ENCODE assay signal across 1 cellular context in genomic region chr6:142459267-142459666, GRCh38.
TF ChIP-seq lines count a peak whose summit lies in the region.

No MANE protein-coding gene starts in this region.

TF ChIP-seq in GM23338, 12 proteins besides CTCF, POLR2A, EP300 and RAD21 (continued from another document):
- TF ChIP-seq ZNF462 (CRISPR knock-in tag; IDR thresholded peaks at IDR 0.05) (no peak), JUNB (IDR thresholded peaks at IDR 0.05; ENCODE audit: unreplicated experiment) (no peak), STAT1 (IDR thresholded peaks at IDR 0.05; ENCODE audit: unreplicated experiment) (no peak), EZH2 (IDR thresholded peaks at IDR 0.05; ENCODE audit: low read depth, unreplicated experiment) (no peak), CREB1 (CRISPR knock-in tag; IDR thresholded peaks at IDR 0.05; ENCODE audit: low read depth) (no peak), POLR2AphosphoS5 (IDR thresholded peaks at IDR 0.05; ENCODE audit: low read depth) (no peak), NANOG (IDR thresholded peaks at IDR 0.05; ENCODE audit: borderline replicate concordance) (no peak)
- TF ChIP-seq, protein P1, sequence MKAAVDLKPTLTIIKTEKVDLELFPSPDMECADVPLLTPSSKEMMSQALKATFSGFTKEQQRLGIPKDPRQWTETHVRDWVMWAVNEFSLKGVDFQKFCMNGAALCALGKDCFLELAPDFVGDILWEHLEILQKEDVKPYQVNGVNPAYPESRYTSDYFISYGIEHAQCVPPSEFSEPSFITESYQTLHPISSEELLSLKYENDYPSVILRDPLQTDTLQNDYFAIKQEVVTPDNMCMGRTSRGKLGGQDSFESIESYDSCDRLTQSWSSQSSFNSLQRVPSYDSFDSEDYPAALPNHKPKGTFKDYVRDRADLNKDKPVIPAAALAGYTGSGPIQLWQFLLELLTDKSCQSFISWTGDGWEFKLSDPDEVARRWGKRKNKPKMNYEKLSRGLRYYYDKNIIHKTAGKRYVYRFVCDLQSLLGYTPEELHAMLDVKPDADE (IDR thresholded peaks at IDR 0.05): no peak
- TF ChIP-seq, protein P2, sequence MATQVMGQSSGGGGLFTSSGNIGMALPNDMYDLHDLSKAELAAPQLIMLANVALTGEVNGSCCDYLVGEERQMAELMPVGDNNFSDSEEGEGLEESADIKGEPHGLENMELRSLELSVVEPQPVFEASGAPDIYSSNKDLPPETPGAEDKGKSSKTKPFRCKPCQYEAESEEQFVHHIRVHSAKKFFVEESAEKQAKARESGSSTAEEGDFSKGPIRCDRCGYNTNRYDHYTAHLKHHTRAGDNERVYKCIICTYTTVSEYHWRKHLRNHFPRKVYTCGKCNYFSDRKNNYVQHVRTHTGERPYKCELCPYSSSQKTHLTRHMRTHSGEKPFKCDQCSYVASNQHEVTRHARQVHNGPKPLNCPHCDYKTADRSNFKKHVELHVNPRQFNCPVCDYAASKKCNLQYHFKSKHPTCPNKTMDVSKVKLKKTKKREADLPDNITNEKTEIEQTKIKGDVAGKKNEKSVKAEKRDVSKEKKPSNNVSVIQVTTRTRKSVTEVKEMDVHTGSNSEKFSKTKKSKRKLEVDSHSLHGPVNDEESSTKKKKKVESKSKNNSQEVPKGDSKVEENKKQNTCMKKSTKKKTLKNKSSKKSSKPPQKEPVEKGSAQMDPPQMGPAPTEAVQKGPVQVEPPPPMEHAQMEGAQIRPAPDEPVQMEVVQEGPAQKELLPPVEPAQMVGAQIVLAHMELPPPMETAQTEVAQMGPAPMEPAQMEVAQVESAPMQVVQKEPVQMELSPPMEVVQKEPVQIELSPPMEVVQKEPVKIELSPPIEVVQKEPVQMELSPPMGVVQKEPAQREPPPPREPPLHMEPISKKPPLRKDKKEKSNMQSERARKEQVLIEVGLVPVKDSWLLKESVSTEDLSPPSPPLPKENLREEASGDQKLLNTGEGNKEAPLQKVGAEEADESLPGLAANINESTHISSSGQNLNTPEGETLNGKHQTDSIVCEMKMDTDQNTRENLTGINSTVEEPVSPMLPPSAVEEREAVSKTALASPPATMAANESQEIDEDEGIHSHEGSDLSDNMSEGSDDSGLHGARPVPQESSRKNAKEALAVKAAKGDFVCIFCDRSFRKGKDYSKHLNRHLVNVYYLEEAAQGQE (IDR thresholded peaks at IDR 0.05; ENCODE audit: unreplicated experiment): no peak
